In the genomic region with DNA sequence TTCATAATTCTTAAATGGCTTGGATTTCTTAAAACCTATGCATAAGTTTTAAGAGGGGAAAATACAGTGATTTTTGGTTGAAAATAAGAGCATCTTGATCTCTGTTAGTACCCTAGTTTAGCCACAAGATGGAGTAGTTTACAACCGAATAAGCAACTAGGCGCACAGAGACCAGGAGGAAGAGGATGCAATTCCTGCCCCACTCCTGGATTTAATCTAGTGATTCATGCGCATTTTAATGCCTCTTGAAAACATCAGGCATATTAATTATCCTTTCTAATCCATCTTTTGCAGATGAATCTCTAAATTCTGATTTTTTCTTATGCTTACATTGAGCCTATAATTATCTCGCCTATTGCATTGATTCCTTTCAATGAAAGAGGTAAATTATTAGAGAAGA, we compare ENCODE assay signal across 9 cellular contexts.
DNase-seq lines count a peak whose midpoint lies in the region; ATAC-seq and TF ChIP-seq lines count a peak whose summit lies in the region.
"Had no signal": no experiment of that assay in that cellular context is flagged by ENCODE, and none has a peak within 500 bp of the region (broad histone marks: within the 10 kb centered on the region; RNA-seq: fewer than 3 reads in every experiment).

No MANE protein-coding gene starts in this region.

- CTCF ChIA-PET in naive thymus-derived CD4-positive, alpha-beta T cell (lab: Charles Lee), result interaction anchor here (0.6 to 3.1 kb wide), 6 partner anchors 9 to 408 kb away, joined by 3 to 14 read pairs (median 4); no protein-coding TSS in a partner anchor

- ATAC-seq in natural killer cell, result peak in 2 of 3 donors; percentile 64 to 69
- no peak for ATAC-seq in natural killer cell treated with Interleukin-12 subunit alpha and Interleukin-12 subunit beta and Interleukin-15 and Interleukin-18, amount 100 ng/mL, for 72 hours
- ATAC-seq in naive thymus-derived CD4-positive, alpha-beta T cell, result peak; percentile 51

- H3K9me3 ChIP-seq in naive thymus-derived CD4-positive, alpha-beta T cell (ENCODE audit: control insufficient read depth in 2 of 3, low read length in 3 of 3), result no peaks in the 10 kb centered on the region

- H3K36me3 ChIP-seq in naive thymus-derived CD4-positive, alpha-beta T cell (ENCODE audit: control insufficient read depth in 2 of 3, insufficient read depth in 3 of 3, low read length in 3 of 3), result no peaks in the 10 kb centered on the region

- POLR2A ChIA-PET in naive thymus-derived CD4-positive, alpha-beta T cell (lab: Charles Lee), result no interaction called here

- no peak overlapping the region for H3K4me3 Mint-ChIP-seq in natural killer cell
- no peak overlapping the region for H3K4me3 Mint-ChIP-seq in natural killer cell treated with Interleukin-12 subunit alpha and Interleukin-12 subunit beta and Interleukin-15 and Interleukin-18, amount 100 ng/mL, for 72 hours
- no peak overlapping the region for H3K4me3 Mint-ChIP-seq in naive thymus-derived CD4-positive, alpha-beta T cell
- H3K4me3 Mint-ChIP-seq: activated naive CD8-positive, alpha-beta T cell had no signal

- peak; percentile 82 for TF ChIP-seq CTCF in natural killer cell (IDR thresholded peaks at IDR 0.05)

- no peak overlapping the region for H3K4me3 ChIP-seq in naive thymus-derived CD4-positive, alpha-beta T cell (ENCODE audit: low read length)

- no peaks in the 10 kb centered on the region for H3K9me3 Mint-ChIP-seq in natural killer cell
- H3K9me3 Mint-ChIP-seq in natural killer cell treated with Interleukin-12 subunit alpha and Interleukin-12 subunit beta and Interleukin-15 and Interleukin-18, amount 100 ng/mL, for 72 hours, result no peaks in the 10 kb centered on the region
- H3K9me3 Mint-ChIP-seq in naive thymus-derived CD4-positive, alpha-beta T cell, result no peaks in the 10 kb centered on the region

- no peaks in the 10 kb centered on the region for H3K4me1 ChIP-seq in naive thymus-derived CD4-positive, alpha-beta T cell (ENCODE audit: control insufficient read depth in 2 of 2, insufficient read depth in 2 of 2, low read length in 2 of 2)

- H3K27me3 Mint-ChIP-seq in natural killer cell (ENCODE audit: low read depth in 2 of 2), result no peaks in the 10 kb centered on the region
- H3K27me3 Mint-ChIP-seq in natural killer cell treated with Interleukin-12 subunit alpha and Interleukin-12 subunit beta and Interleukin-15 and Interleukin-18, amount 100 ng/mL, for 72 hours, result no peaks in the 10 kb centered on the region
- no peaks in the 10 kb centered on the region for H3K27me3 Mint-ChIP-seq in naive thymus-derived CD4-positive, alpha-beta T cell
- H3K27me3 Mint-ChIP-seq: activated naive CD8-positive, alpha-beta T cell had no signal

- no peak overlapping the region for H3K27ac Mint-ChIP-seq in natural killer cell
- no peak overlapping the region for H3K27ac Mint-ChIP-seq in natural killer cell treated with Interleukin-12 subunit alpha and Interleukin-12 subunit beta and Interleukin-15 and Interleukin-18, amount 100 ng/mL, for 72 hours
- H3K27ac Mint-ChIP-seq in naive thymus-derived CD4-positive, alpha-beta T cell, result no peak overlapping the region
- H3K27ac Mint-ChIP-seq: activated naive CD8-positive, alpha-beta T cell had no signal

- intact Hi-C loops in natural killer cell (cut with micrococcal nuclease), result loop anchor here (1.0 kb wide), 1 partner anchor 124 kb away; no protein-coding TSS in a partner anchor
- intact Hi-C loops in naive thymus-derived CD4-positive, alpha-beta T cell (cut with micrococcal nuclease), result loop anchor here (1.0 to 2.0 kb wide), 3 partner anchors 121 to 1468 kb away; no protein-coding TSS in a partner anchor

- peaks cover 4 to 7% of the 10 kb centered on the region in 2 donors for H3K4me1 Mint-ChIP-seq in natural killer cell
- no peaks in the 10 kb centered on the region for H3K4me1 Mint-ChIP-seq in natural killer cell treated with Interleukin-12 subunit alpha and Interleukin-12 subunit beta and Interleukin-15 and Interleukin-18, amount 100 ng/mL, for 72 hours (ENCODE audit: low read depth in 2 of 2)
- H3K4me1 Mint-ChIP-seq in naive thymus-derived CD4-positive, alpha-beta T cell, result peaks cover 0 to 1% (median 0%) of the 10 kb centered on the region in 7 donors

- DNase-seq in natural killer cell (no peak), Kasumi-1 (lab: John Stamatoyannopoulos, UW) (peak; percentile 68 to 87), RPMI7951 (ENCODE audit: low read depth) (peak; percentile 68), epidermal melanocyte (ENCODE audit: insufficient read length, low spot score) (peak; percentile 81)
- DNase-seq in natural killer cell treated with Interleukin-12 subunit alpha and Interleukin-12 subunit beta and Interleukin-15 and Interleukin-18, amount 100 ng/mL, for 72 hours (ENCODE audit: low spot score), result no peak
- peak in 6 of 9 donors; percentile 7 to 29 (median 14) for DNase-seq in naive thymus-derived CD4-positive, alpha-beta T cell
- no peak for DNase-seq in stimulated activated CD4-positive, alpha-beta T cell treated with anti-CD3 and anti-CD28 coated beads, Interleukin-2, amount 100 ng/mL, for 48 hours
- no peak for DNase-seq in activated CD4-positive, alpha-beta T cell treated with anti-CD3 and anti-CD28 coated beads, Interleukin-2, amount 50 U/mL, for 1 hour

- H3K36me3 Mint-ChIP-seq in natural killer cell, result no peaks in the 10 kb centered on the region
- H3K36me3 Mint-ChIP-seq in natural killer cell treated with Interleukin-12 subunit alpha and Interleukin-12 subunit beta and Interleukin-15 and Interleukin-18, amount 100 ng/mL, for 72 hours, result no peaks in the 10 kb centered on the region
- peaks cover 0 to 10% (median 5%) of the 10 kb centered on the region in 5 donors for H3K36me3 Mint-ChIP-seq in naive thymus-derived CD4-positive, alpha-beta T cell

- no peaks in the 10 kb centered on the region for H3K27me3 ChIP-seq in naive thymus-derived CD4-positive, alpha-beta T cell (ENCODE audit: control insufficient read depth in 2 of 2, insufficient read depth in 2 of 2, low read length in 2 of 2)

- H3K27ac ChIP-seq in naive thymus-derived CD4-positive, alpha-beta T cell (ENCODE audit: low read depth, low read length), result no peak overlapping the region

Comparison
In these comparisons a context has a peak if more than half of its experiments do, and no peak if none do; other contexts are left out.
1. ATAC-seq: peak in natural killer cell (2 of 3) and naive thymus-derived CD4-positive, alpha-beta T cell (single experiment); none in natural killer cell treated with Interleukin-12 subunit alpha and Interleukin-12 subunit beta and Interleukin-15 and Interleukin-18, amount 100 ng/mL, for 72 hours (0 of 2).
2. DNase-seq: peak in Kasumi-1 (2 of 2), RPMI7951 (single experiment), epidermal melanocyte (single experiment) and naive thymus-derived CD4-positive, alpha-beta T cell (6 of 9); none in natural killer cell (single experiment), natural killer cell treated with Interleukin-12 subunit alpha and Interleukin-12 subunit beta and Interleukin-15 and Interleukin-18, amount 100 ng/mL, for 72 hours (single experiment), stimulated activated CD4-positive, alpha-beta T cell treated with anti-CD3 and anti-CD28 coated beads, Interleukin-2, amount 100 ng/mL, for 48 hours (0 of 2) and activated CD4-positive, alpha-beta T cell treated with anti-CD3 and anti-CD28 coated beads, Interleukin-2, amount 50 U/mL, for 1 hour (single experiment).